In the genomic region with DNA sequence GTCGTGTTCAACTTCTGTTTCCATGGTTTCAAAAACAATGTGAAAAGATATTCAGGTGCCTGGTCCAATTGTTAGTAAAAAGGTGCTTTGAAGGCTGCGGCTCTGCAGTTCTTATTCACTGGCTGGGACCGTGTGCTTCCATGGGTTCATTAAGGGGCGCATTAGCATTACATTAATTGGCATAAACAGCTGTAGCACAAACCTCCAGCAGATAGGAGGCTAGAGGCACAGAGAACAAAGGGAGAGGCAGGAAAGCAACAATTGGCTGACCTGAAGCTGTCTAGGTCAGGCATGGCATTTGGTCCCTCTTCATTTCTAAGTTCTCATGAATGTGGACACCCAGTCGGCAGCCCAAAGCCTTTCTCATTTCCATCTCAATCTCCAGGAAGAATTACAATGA, we compare ENCODE assay signal across 12 cellular contexts. TPM values are rescaled to one million over a fixed set of nuclear protein-coding genes. Genes with fewer than 3 reads are reported as not detected.
DNase-seq lines count a peak whose midpoint lies in the region; ATAC-seq and TF ChIP-seq lines count a peak whose summit lies in the region.
"Had no signal": no experiment of that assay in that cellular context is flagged by ENCODE, and none has a peak within 500 bp of the region (broad histone marks: within the 10 kb centered on the region; RNA-seq: fewer than 3 reads in every experiment).

No MANE protein-coding gene starts in this region.

- ATAC-seq in GM19351 (IDR thresholded peaks at IDR 0.05; ENCODE audit: unreplicated experiment) = peak; percentile 29
- peak; percentile 31 for ATAC-seq in HG02678 (IDR thresholded peaks at IDR 0.05; ENCODE audit: unreplicated experiment)
- ATAC-seq in HG03558 (IDR thresholded peaks at IDR 0.05; ENCODE audit: extremely low read depth, unreplicated experiment) = peak; percentile 9

- H3K27me3 Mint-ChIP-seq in neural crest cell (ENCODE audit: low read depth) = peaks cover 4% of the 10 kb centered on the region

- DNase-seq in neural crest cell (ENCODE audit: low read depth, low spot score) = no peak
- no peak for DNase-seq in brain microvascular endothelial cell
- no peak for DNase-seq in dermis blood vessel endothelial cell
- DNase-seq in SW 1271 (lab: John Stamatoyannopoulos, UW) = no peak
- DNase-seq in NCI-H524 treated with DMSO at 0.1 percent for 48 hours (lab: John Stamatoyannopoulos, UW) = no peak
- DNase-seq: effector CD4-positive, alpha-beta T cell; hippocampal formation; NCI-H2227 treated with DMSO at 0.1 percent for 48 hours had no signal

- H3K27me3 ChIP-seq in brain microvascular endothelial cell (replicated peaks) = no peaks in the 10 kb centered on the region

- peak overlapping the region; percentile 76 for H3K4me3 Mint-ChIP-seq in neural crest cell
- H3K4me3 Mint-ChIP-seq: activated naive CD4-positive, alpha-beta T cell treated with anti-CD3 and anti-CD28 coated beads, Interleukin-2, amount 50 U/mL, for 24 hours had no signal

- peaks cover 57% of the 10 kb centered on the region for H3K4me1 Mint-ChIP-seq in neural crest cell
- H3K4me1 Mint-ChIP-seq: activated naive CD4-positive, alpha-beta T cell treated with anti-CD3 and anti-CD28 coated beads, Interleukin-2, amount 50 U/mL, for 24 hours had no signal

- H3K36me3 ChIP-seq in brain microvascular endothelial cell (replicated peaks) = no peaks in the 10 kb centered on the region

- H3K27ac Mint-ChIP-seq in neural crest cell (ENCODE audit: unreplicated experiment) = peak overlapping the region; percentile 86
- H3K27ac Mint-ChIP-seq: activated naive CD4-positive, alpha-beta T cell treated with anti-CD3 and anti-CD28 coated beads, Interleukin-2, amount 50 U/mL, for 24 hours had no signal

- in situ Hi-C loops in brain microvascular endothelial cell (cut with HindIII; ENCODE audit: low pct_ligation_motif_present, low sequenced_read_pairs) = no loop called here

- no peaks in the 10 kb centered on the region for H3K36me3 Mint-ChIP-seq in neural crest cell (ENCODE audit: low read depth)

- H3K27ac ChIP-seq in brain microvascular endothelial cell = no peak overlapping the region

- no peak overlapping the region for H3K4me3 ChIP-seq in brain microvascular endothelial cell (ENCODE audit: low read depth, low read length)

- TF ChIP-seq CTCF in neural crest cell (conservative IDR thresholded peaks at IDR 0.05) (no peak), brain microvascular endothelial cell (IDR thresholded peaks at IDR 0.05; ENCODE audit: low read depth, low read length, missing control alignments) (no peak)

- no peaks in the 10 kb centered on the region for H3K9me3 Mint-ChIP-seq in neural crest cell
- H3K9me3 Mint-ChIP-seq: activated naive CD4-positive, alpha-beta T cell treated with anti-CD3 and anti-CD28 coated beads, Interleukin-2, amount 50 U/mL, for 24 hours had no signal

RNA-seq across cellular contexts. Expression of a gene that starts 16.6 kb away (rescaled TPM):
- total RNA-seq in neural crest cell (60.5 and 67.7 TPM in 2 replicates), dermis blood vessel endothelial cell (0.19 and 0.51 TPM in 2 replicates)

Comparison
In these comparisons a context has a peak if more than half of its experiments do, and no peak if none do; other contexts are left out.
1. RNA of a gene that starts 16.6 kb away (total RNA-seq): 60.5 to 67.7 TPM in neural crest cell; 0.19 to 0.51 TPM in dermis blood vessel endothelial cell; every median in the first group is over 10 times any median in the second.
2. Peak in every context shown above with its lines, with median percentiles within 50 percentile points of each other: ATAC-seq.